17 cellular contexts compared by ENCODE assay signal in the genomic region with DNA sequence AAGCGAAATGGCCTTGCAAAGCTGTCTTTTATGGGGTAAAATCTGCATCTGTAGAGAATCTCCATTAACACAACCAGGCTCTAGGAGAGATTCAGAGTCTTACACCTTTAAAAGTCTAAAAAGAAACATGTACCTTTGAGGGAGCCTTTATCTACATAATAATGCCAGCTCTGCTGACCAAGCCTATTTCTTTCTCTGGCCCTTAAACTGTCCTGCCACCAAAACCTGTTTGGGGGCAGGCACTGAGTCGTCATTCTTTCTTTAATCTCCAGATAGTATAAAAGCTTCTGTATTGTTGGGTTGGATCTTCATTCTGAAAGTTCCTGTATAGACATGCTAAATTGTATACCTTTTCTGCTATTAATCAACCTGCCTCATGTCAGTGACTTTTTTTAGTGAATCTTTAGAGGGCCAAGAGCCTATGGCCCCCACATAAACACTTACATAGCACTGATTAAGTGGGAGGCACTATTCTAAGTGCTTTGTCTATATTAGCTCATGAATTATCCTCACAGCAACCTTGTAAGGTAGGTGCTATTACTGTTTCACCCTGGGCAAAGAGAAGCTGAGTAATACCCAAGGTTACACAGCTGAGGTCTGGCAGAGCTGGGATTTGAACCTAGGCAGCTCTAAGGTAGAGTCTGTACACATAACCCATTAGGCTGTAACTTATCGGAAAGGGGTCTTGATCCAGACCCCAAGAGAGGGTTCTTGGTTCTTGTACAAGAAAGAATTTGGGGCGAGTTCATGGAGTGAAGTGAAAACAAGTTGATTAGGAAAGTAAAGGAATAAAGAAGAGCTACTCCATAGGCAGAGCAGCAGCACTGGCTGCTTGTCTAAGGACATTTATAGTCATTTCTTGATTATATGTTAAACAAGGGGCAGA.
"Had no signal": no experiment of that assay in that cellular context is flagged by ENCODE, and none has a peak within 500 bp of the region (broad histone marks: within the 10 kb centered on the region; RNA-seq: fewer than 3 reads in every experiment).

No MANE protein-coding gene starts in this region.

- ATAC-seq: activated CD8-positive, alpha-beta memory T cell treated with anti-CD3 and anti-CD28 coated beads, Interleukin-2, amount 10 ng/mL, durations not matched to agents 7 days and 5 days; right lobe of liver had no signal

- H3K9ac ChIP-seq: neural progenitor cell had no signal

- H3K4me2 ChIP-seq: neural progenitor cell had no signal

- H3K27me3 ChIP-seq: cardiac muscle cell, neural progenitor cell, ovary, right lobe of liver had no signal

- DNase-seq: activated CD4-positive, alpha-beta memory T cell treated with anti-CD3 and anti-CD28 coated beads for 36 hours; activated CD8-positive, alpha-beta memory T cell treated with anti-CD3 and anti-CD28 coated beads, Interleukin-2, amount 10 ng/mL, durations not matched to agents 7 days and 5 days; activated effector memory CD4-positive, alpha-beta T cell treated with Interleukin-2 at 50 U/mL for 16 hours; activated naive CD4-positive, alpha-beta T cell treated with anti-CD3 and anti-CD28 coated beads, Interleukin-2, amount 50 U/mL, for 16 hours; activated T-cell treated with anti-CD3 and anti-CD28 coated beads, Interleukin-2, amount 50 U/mL, for 1 hour; hippocampal formation; islet precursor cell; naive B cell; ovary; right lobe of liver; T-helper 1 cell; T1000 had no signal

- H3K4me3 ChIP-seq: cardiac muscle cell, lung, neural progenitor cell, ovary, right lobe of liver, thoracic aorta had no signal

- H3K9me3 ChIP-seq: ovary, right lobe of liver, thoracic aorta had no signal

- H3K27ac ChIP-seq: cardiac muscle cell, neural progenitor cell, ovary, right lobe of liver, thoracic aorta, VCaP had no signal

- H2AFZ ChIP-seq: neural progenitor cell had no signal

- H3K36me3 ChIP-seq: cardiac muscle cell, neural progenitor cell, ovary, right lobe of liver, thoracic aorta had no signal
